18 cellular contexts compared by ENCODE assay signal in the genomic region with DNA sequence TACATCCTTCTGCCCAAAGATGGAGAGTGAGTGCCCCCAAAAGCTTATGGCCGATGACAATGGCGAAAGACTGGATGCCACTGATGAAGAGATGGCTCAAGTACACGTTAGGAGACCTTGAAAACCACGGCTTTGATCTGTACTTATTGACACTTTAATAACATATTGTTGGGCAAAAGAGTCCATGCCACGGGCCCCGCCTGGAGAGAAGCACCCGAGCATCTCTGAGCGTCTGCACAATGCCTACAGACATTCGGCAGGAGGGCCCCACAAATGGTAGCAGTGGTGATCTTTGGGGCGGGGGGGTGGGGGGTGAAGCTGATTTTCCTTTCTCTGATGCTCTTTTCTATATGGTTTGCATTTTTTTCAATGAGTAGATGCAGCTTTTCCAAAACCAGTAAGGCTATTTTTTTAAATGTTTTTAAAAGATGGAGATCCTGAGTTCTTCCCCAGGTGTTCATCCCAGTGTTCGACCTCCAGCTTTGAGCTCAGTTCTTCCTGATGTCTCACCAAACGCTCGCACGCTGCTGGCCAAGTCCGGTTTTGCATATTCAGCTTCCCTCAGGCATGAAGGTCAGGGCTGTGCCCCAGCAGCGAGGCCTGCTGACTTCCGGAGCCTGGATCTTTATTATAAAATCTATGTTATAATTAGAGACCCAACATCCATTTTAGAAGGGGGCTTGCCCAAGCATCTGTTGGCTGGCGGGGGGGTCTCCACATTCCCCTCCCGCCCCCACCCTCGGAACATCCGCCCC. TPM values are rescaled to one million over a fixed set of nuclear protein-coding genes. Genes with fewer than 3 reads are reported as not detected.
DNase-seq lines count a peak whose midpoint lies in the region; ATAC-seq and TF ChIP-seq lines count a peak whose summit lies in the region.
"Had no signal": no experiment of that assay in that cellular context is flagged by ENCODE, and none has a peak within 500 bp of the region (broad histone marks: within the 10 kb centered on the region; RNA-seq: fewer than 3 reads in every experiment).

No MANE protein-coding gene starts in this region.

- no peaks in the 10 kb centered on the region for H3K4me1 ChIP-seq in osteoblast (ENCODE audit: insufficient read depth, low read length)

- H3K4me1 Mint-ChIP-seq in WTC11 (peaks cover 22% of the 10 kb centered on the region), glutamatergic neuron (ENCODE audit: low read depth, unreplicated experiment) (peaks cover 7% of the 10 kb centered on the region)

- H3K4me3 Mint-ChIP-seq in WTC11 (no peak overlapping the region), glutamatergic neuron (ENCODE audit: unreplicated experiment) (no peak overlapping the region)

- peak; percentile 71 to 83 for DNase-seq in NCI-H526 (lab: John Stamatoyannopoulos, UW)
- no peak for DNase-seq in WTC11 (ENCODE audit: low spot score)
- DNase-seq in glutamatergic neuron = no peak
- peak; percentile 62 for DNase-seq in osteoblast (ENCODE audit: insufficient read length, low spot score, missing footprints)
- DNase-seq in Kasumi-1 (lab: John Stamatoyannopoulos, UW) = no peak
- DNase-seq in activated CD4-positive, alpha-beta T cell treated with anti-CD3 and anti-CD28 coated beads, Interleukin-2, amount 50 U/mL, for 1 hour = no peak
- DNase-seq: GM23248, NCI-H1092, NCI-H446, NCI-H82, SIG-M5, SW 1271 had no signal

- ATAC-seq in WTC11 (no peak), GM21619 (IDR thresholded peaks at IDR 0.05; ENCODE audit: unreplicated experiment) (no peak), GM21381 (IDR thresholded peaks at IDR 0.05; ENCODE audit: unreplicated experiment) (no peak)
- ATAC-seq: GM12878, K562 had no signal

- no peak for TF ChIP-seq CTCF in WTC11 (IDR thresholded peaks at IDR 0.05)
- no peak for TF ChIP-seq CTCF in glutamatergic neuron (IDR thresholded peaks at IDR 0.05; ENCODE audit: partially characterized antibody, unreplicated experiment)
- TF ChIP-seq CTCF in osteoblast (IDR thresholded peaks at IDR 0.05; ENCODE audit: extremely low read depth, low read depth, low read length) = no peak

- no peak overlapping the region for H2AFZ ChIP-seq in osteoblast (ENCODE audit: low read length)
- H2AFZ ChIP-seq: GM23248 had no signal

- peaks cover 32% of the 10 kb centered on the region for H3K27me3 ChIP-seq in osteoblast (ENCODE audit: insufficient read depth, low read length)

- H3K27ac ChIP-seq in osteoblast (ENCODE audit: low read depth, low read length) = no peak overlapping the region
- H3K27ac ChIP-seq: GM23248 had no signal

- no peaks in the 10 kb centered on the region for H3K36me3 ChIP-seq in osteoblast (ENCODE audit: insufficient read depth, low read length)

- no peaks in the 10 kb centered on the region for H3K9me3 Mint-ChIP-seq in WTC11
- H3K9me3 Mint-ChIP-seq in glutamatergic neuron (ENCODE audit: unreplicated experiment) = peaks cover 4% of the 10 kb centered on the region

- no peak overlapping the region for H3K4me3 ChIP-seq in osteoblast (ENCODE audit: insufficient read depth, low read length)
- H3K4me3 ChIP-seq: GM12878, GM23248, K562 had no signal

- no peak overlapping the region for H3K4me2 ChIP-seq in osteoblast (ENCODE audit: insufficient read depth, low read length)

- POLR2A ChIA-PET in WTC11 (lab: Charles Lee) = no interaction called here

- H3K27ac Mint-ChIP-seq in WTC11 (0 out of 2 replicates have a peak overlapping the region, but pooled peaks have one; percentile 23), glutamatergic neuron (ENCODE audit: unreplicated experiment) (peak overlapping the region; percentile 55)

- H3K36me3 Mint-ChIP-seq in WTC11 (no peaks in the 10 kb centered on the region), glutamatergic neuron (ENCODE audit: unreplicated experiment) (no peaks in the 10 kb centered on the region)

- no peaks in the 10 kb centered on the region for H3K27me3 Mint-ChIP-seq in WTC11 (ENCODE audit: low read depth)
- H3K27me3 Mint-ChIP-seq in glutamatergic neuron (ENCODE audit: unreplicated experiment) = peaks cover 4% of the 10 kb centered on the region

- H3K9me3 ChIP-seq in osteoblast (ENCODE audit: low read depth, low read length) = no peaks in the 10 kb centered on the region

- CTCF ChIA-PET in WTC11 (lab: Charles Lee) = interaction anchor here (0.6 to 3.1 kb wide), 8 partner anchors 8 to 930 kb away, joined by 3 to 25 read pairs (median 6); no protein-coding TSS in a partner anchor

- H3K79me2 ChIP-seq in osteoblast (ENCODE audit: insufficient read depth, low read length) = no peaks in the 10 kb centered on the region

- no peaks in the 10 kb centered on the region for H4K20me1 ChIP-seq in osteoblast (ENCODE audit: insufficient read depth, low read length)

TF ChIP-seq in WTC11, 78 proteins besides CTCF, POLR2A, EP300 and RAD21:
- TF ChIP-seq, protein P1, sequence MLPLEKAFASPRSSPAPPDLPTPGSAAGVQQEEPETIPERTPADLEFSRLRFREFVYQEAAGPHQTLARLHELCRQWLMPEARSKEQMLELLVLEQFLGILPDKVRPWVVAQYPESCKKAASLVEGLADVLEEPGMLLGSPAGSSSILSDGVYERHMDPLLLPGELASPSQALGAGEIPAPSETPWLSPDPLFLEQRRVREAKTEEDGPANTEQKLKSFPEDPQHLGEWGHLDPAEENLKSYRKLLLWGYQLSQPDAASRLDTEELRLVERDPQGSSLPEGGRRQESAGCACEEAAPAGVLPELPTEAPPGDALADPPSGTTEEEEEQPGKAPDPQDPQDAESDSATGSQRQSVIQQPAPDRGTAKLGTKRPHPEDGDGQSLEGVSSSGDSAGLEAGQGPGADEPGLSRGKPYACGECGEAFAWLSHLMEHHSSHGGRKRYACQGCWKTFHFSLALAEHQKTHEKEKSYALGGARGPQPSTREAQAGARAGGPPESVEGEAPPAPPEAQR (CRISPR knock-in tag; IDR thresholded peaks at IDR 0.05) = no peak
- no peak for TF ChIP-seq SOX15 (CRISPR knock-in tag; IDR thresholded peaks at IDR 0.05)
- TF ChIP-seq FOXJ3 (CRISPR knock-in tag; IDR thresholded peaks at IDR 0.05; ENCODE audit: borderline replicate concordance) = no peak
- TF ChIP-seq IRF2 (CRISPR knock-in tag; IDR thresholded peaks at IDR 0.05; ENCODE audit: borderline replicate concordance, low read depth) = no peak
- no peak for TF ChIP-seq FOXK1 (CRISPR knock-in tag; IDR thresholded peaks at IDR 0.05)
- TF ChIP-seq ZNF138 (CRISPR knock-in tag; conservative IDR thresholded peaks at IDR 0.05) = no peak
- no peak for TF ChIP-seq ZNF317 (CRISPR knock-in tag; IDR thresholded peaks at IDR 0.05; ENCODE audit: borderline replicate concordance, low read depth)
- TF ChIP-seq, protein P2, sequence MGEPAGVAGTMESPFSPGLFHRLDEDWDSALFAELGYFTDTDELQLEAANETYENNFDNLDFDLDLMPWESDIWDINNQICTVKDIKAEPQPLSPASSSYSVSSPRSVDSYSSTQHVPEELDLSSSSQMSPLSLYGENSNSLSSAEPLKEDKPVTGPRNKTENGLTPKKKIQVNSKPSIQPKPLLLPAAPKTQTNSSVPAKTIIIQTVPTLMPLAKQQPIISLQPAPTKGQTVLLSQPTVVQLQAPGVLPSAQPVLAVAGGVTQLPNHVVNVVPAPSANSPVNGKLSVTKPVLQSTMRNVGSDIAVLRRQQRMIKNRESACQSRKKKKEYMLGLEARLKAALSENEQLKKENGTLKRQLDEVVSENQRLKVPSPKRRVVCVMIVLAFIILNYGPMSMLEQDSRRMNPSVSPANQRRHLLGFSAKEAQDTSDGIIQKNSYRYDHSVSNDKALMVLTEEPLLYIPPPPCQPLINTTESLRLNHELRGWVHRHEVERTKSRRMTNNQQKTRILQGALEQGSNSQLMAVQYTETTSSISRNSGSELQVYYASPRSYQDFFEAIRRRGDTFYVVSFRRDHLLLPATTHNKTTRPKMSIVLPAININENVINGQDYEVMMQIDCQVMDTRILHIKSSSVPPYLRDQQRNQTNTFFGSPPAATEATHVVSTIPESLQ (CRISPR knock-in tag; IDR thresholded peaks at IDR 0.05) = no peak
- no peak for TF ChIP-seq ZNF232 (CRISPR knock-in tag; IDR thresholded peaks at IDR 0.05)
- TF ChIP-seq, protein P3, sequence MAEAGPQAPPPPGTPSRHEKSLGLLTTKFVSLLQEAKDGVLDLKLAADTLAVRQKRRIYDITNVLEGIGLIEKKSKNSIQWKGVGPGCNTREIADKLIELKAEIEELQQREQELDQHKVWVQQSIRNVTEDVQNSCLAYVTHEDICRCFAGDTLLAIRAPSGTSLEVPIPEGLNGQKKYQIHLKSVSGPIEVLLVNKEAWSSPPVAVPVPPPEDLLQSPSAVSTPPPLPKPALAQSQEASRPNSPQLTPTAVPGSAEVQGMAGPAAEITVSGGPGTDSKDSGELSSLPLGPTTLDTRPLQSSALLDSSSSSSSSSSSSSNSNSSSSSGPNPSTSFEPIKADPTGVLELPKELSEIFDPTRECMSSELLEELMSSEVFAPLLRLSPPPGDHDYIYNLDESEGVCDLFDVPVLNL (CRISPR knock-in tag; IDR thresholded peaks at IDR 0.05; ENCODE audit: borderline replicate concordance, low read depth) = no peak
- no peak for TF ChIP-seq ETV6 (CRISPR knock-in tag; IDR thresholded peaks at IDR 0.05)
TF ChIP-seq in WTC11: peak in this region for 0.

RNA-seq across cellular contexts. Expression of a gene that starts 34.3 kb away (rescaled TPM):
- total RNA-seq in WTC11 (2021) = 0.15 to 0.16 TPM in 2 of 3 replicates, not detected in the other
- not detected for total RNA-seq in glutamatergic neuron (ENCODE audit: unreplicated experiment)
- total RNA-seq in osteoblast = not detected in 2 replicates
- total RNA-seq: G401, GM12878, GM23248, K562, MCF 10A had no signal

Comparison
In these comparisons a context has a peak if more than half of its experiments do, and no peak if none do; other contexts are left out.
1. DNase-seq: peak in NCI-H526 (2 of 2) and osteoblast (single experiment); none in WTC11 (single experiment), glutamatergic neuron (single experiment), Kasumi-1 (0 of 2) and activated CD4-positive, alpha-beta T cell treated with anti-CD3 and anti-CD28 coated beads, Interleukin-2, amount 50 U/mL, for 1 hour (single experiment).